ENCODE assay signal across 1 cellular context in genomic region chr3:133015579-133015978, GRCh38. TPM values are rescaled to one million over a fixed set of nuclear protein-coding genes. Genes with fewer than 3 reads are reported as not detected.
"Had no signal": no experiment of that assay in that cellular context is flagged by ENCODE, and none has a peak within 500 bp of the region (broad histone marks: within the 10 kb centered on the region; RNA-seq: fewer than 3 reads in every experiment).

No MANE protein-coding gene starts in this region.

RNA-seq across cellular contexts. Expression of gene TMEM108, which starts 22.6 kb away (rescaled TPM):
- polyA plus RNA-seq: GM23248 had no signal
